ENCODE assay signal across 8 cellular contexts in genomic region chr16:75250809-75251279, GRCh38. TPM values are rescaled to one million over a fixed set of nuclear protein-coding genes. Genes with fewer than 3 reads are reported as not detected.
A peak's percentile ranks its signal among the peaks of the same experiment; 100 is the strongest.
DNase-seq lines count a peak whose midpoint lies in the region; ATAC-seq, FAIRE-seq and TF ChIP-seq lines count a peak whose summit lies in the region.

No MANE protein-coding gene starts in this region.

- H3K27ac ChIP-seq in C4-2B, result peak overlapping the region; percentile 98
- H3K27ac ChIP-seq in K562 (ENCODE audit: extremely low read depth, low read depth, low read length), result peak overlapping the region; percentile 82; the same call in 2 of the 3 replicates

- DNase-seq in K562 (ENCODE audit: extremely low read depth in 1 of 4, low spot score in 3 of 4) (peak; percentile 51 to 80 (median 78)), left colon (peak; percentile 69 to 80), type B pancreatic cell (ENCODE audit: extremely low spot score, unreplicated experiment) (no peak), NCI-H526 treated with DMSO at 0.1 percent for 48 hours (lab: John Stamatoyannopoulos, UW) (no peak)
- DNase-seq in natural killer cell treated with Interleukin-12 subunit alpha and Interleukin-12 subunit beta and Interleukin-15 and Interleukin-18, amount 100 ng/mL, for 72 hours (ENCODE audit: low spot score), result no peak

- no peak for TF ChIP-seq EP300 in K562 (IDR thresholded peaks at IDR 0.05; ENCODE audit: low read length)

- peaks cover 35% of the 10 kb centered on the region for H3K4me1 Mint-ChIP-seq in type B pancreatic cell (ENCODE audit: unreplicated experiment)
- H3K4me1 Mint-ChIP-seq in natural killer cell treated with Interleukin-12 subunit alpha and Interleukin-12 subunit beta and Interleukin-15 and Interleukin-18, amount 100 ng/mL, for 72 hours (ENCODE audit: low read depth in 2 of 2), result no peaks in the 10 kb centered on the region

- no peaks in the 10 kb centered on the region for H3K9me1 ChIP-seq in K562 (ENCODE audit: control insufficient read depth, insufficient read depth, low read length)

- H3K4me3 Mint-ChIP-seq in type B pancreatic cell, result peak overlapping the region; percentile 89
- no peak overlapping the region for H3K4me3 Mint-ChIP-seq in natural killer cell treated with Interleukin-12 subunit alpha and Interleukin-12 subunit beta and Interleukin-15 and Interleukin-18, amount 100 ng/mL, for 72 hours

- in situ Hi-C loops in K562 (cut with MboI), result no loop called here

- no peaks in the 10 kb centered on the region for H3K36me3 ChIP-seq in K562 (ENCODE audit: control insufficient read depth, insufficient read depth, low read length)

- TF ChIP-seq POLR2A in K562 (conservative IDR thresholded peaks at IDR 0.05), result no peak; the same call in 1 of the 2 replicates

- under 1% methylated on average over 24 of the region's 59 CpGs for WGBS in K562 (ENCODE audit: insufficient coverage, low coverage, missing lambda C conversion rate)

- ATAC-seq in GM19324 (IDR thresholded peaks at IDR 0.05; ENCODE audit: low FRiP score, unreplicated experiment) (peak; percentile 27), HG03354 (IDR thresholded peaks at IDR 0.05; ENCODE audit: poor library complexity, severe bottlenecking, unreplicated experiment) (peak; percentile 50), K562 (peak; percentile 59), left colon (peak; percentile 70)
- ATAC-seq in natural killer cell treated with Interleukin-12 subunit alpha and Interleukin-12 subunit beta and Interleukin-15 and Interleukin-18, amount 100 ng/mL, for 72 hours, result no peak

- H2AFZ ChIP-seq in K562 (ENCODE audit: low read depth, low read length), result peak overlapping the region; percentile 82

- H3K9me3 Mint-ChIP-seq in type B pancreatic cell, result no peaks in the 10 kb centered on the region
- H3K9me3 Mint-ChIP-seq in natural killer cell treated with Interleukin-12 subunit alpha and Interleukin-12 subunit beta and Interleukin-15 and Interleukin-18, amount 100 ng/mL, for 72 hours, result no peaks in the 10 kb centered on the region

- H3K27me3 ChIP-seq in K562 (ENCODE audit: control insufficient read depth in 2 of 2, insufficient read depth in 2 of 2, low read length in 2 of 2), result no peaks in the 10 kb centered on the region

- intact Hi-C loops in K562 (cut with micrococcal nuclease) (loop anchor here (5.0 kb wide), 2 partner anchors 71 to 136 kb away; no protein-coding TSS in a partner anchor), left colon (cut with DNase I, micrococcal nuclease) (no loop called here)

- FAIRE-seq in K562 (lab: Jason Lieb, UNC), result no peak

- peaks cover 37% of the 10 kb centered on the region for H4K20me1 ChIP-seq in K562 (replicated peaks; ENCODE audit: control insufficient read depth, insufficient read depth, low read length)

- peak overlapping the region; percentile 84 for H3K4me3 ChIP-seq in K562

- H3K9ac ChIP-seq in K562 (ENCODE audit: insufficient read depth in 1 of 2, low read depth in 2 of 2, low read length in 2 of 2), result peak overlapping the region; percentile 70 to 96

- H3K36me3 Mint-ChIP-seq in type B pancreatic cell, result no peaks in the 10 kb centered on the region
- no peaks in the 10 kb centered on the region for H3K36me3 Mint-ChIP-seq in natural killer cell treated with Interleukin-12 subunit alpha and Interleukin-12 subunit beta and Interleukin-15 and Interleukin-18, amount 100 ng/mL, for 72 hours

- CTCF ChIA-PET in K562 (lab: Yijun Ruan, JAX; ENCODE audit: low intra/inter-chr PET ratio), result interaction anchor here (0.7 to 1.1 kb wide), 2 partner anchors 135 to 152 kb away, joined by 3 to 5 read pairs; no protein-coding TSS in a partner anchor

- H3K27me3 Mint-ChIP-seq in type B pancreatic cell, result no peaks in the 10 kb centered on the region
- peaks cover 24 to 44% of the 10 kb centered on the region in 2 donors for H3K27me3 Mint-ChIP-seq in natural killer cell treated with Interleukin-12 subunit alpha and Interleukin-12 subunit beta and Interleukin-15 and Interleukin-18, amount 100 ng/mL, for 72 hours

- POLR2A ChIA-PET in K562 (lab: Yijun Ruan, JAX), result interaction anchor here (0.5 to 0.9 kb wide), 5 partner anchors 11 to 278 kb away, joined by 3 to 4 read pairs (median 3); no protein-coding TSS in a partner anchor

- no peak for TF ChIP-seq CTCF in C4-2B (conservative IDR thresholded peaks at IDR 0.05)
- no peak for TF ChIP-seq CTCF in K562 (IDR thresholded peaks at IDR 0.05 in 2 of 3, conservative IDR thresholded peaks at IDR 0.05 in 1 of 3; ENCODE audit: insufficient read depth in 2 of 3, low read depth in 1 of 3, low read length in 3 of 3)
- TF ChIP-seq CTCF in type B pancreatic cell (conservative IDR thresholded peaks at IDR 0.05), result no peak

- BruUV-seq in K562 (replicated peaks; lab: Mats Ljungman, UMichigan), result no TSS peak

- H3K79me2 ChIP-seq in K562 (ENCODE audit: control insufficient read depth, insufficient read depth, low read length), result peaks cover 29% of the 10 kb centered on the region

- no peaks in the 10 kb centered on the region for H3K9me3 ChIP-seq in K562 (replicated peaks; ENCODE audit: control insufficient read depth, insufficient read depth, low read depth, low read length)

- peak overlapping the region; percentile 81 for H3K4me2 ChIP-seq in K562 (ENCODE audit: insufficient read depth, low read length)

- peak overlapping the region; percentile 72 for H3K27ac Mint-ChIP-seq in type B pancreatic cell
- no peak overlapping the region for H3K27ac Mint-ChIP-seq in natural killer cell treated with Interleukin-12 subunit alpha and Interleukin-12 subunit beta and Interleukin-15 and Interleukin-18, amount 100 ng/mL, for 72 hours

- H3K4me1 ChIP-seq in K562 (replicated peaks in 1 of 2; ENCODE audit: control insufficient read depth in 2 of 2, insufficient read depth in 2 of 2, low read length in 2 of 2), result peaks cover 6 to 74% of the 10 kb centered on the region in 2 experiments; a peak in 3 of 5 replicates

- no peak for TF ChIP-seq RAD21 in K562 (CRISPR knock-in tag; conservative IDR thresholded peaks at IDR 0.05 in 1 of 2, IDR thresholded peaks at IDR 0.05 in 1 of 2)

RNA-seq across cellular contexts. Expression of gene BCAR1, which starts 0.6 kb away (rescaled TPM):
- 30.5 and 82.5 TPM in 2 replicates for total RNA-seq in K562 (2011; cell fraction: chromatin; rRNA removed; ENCODE audit: low replicate concordance)
- total RNA-seq in K562 (2011; cell fraction: nucleolus; rRNA removed), result 37.8 and 38.7 TPM in 2 replicates
- total RNA-seq in K562 (2011; cell fraction: nucleoplasm; rRNA removed), result 29.8 and 32.0 TPM in 2 replicates
- total RNA-seq in K562 (2014; rRNA removed) (14.1 and 16.0 TPM in 2 replicates), K562 (2014; rRNA removed; fragmentation: Illumina TruSeq; extraction: Trizol) (1.1 and 1.7 TPM in 2 replicates), K562 (2015; rRNA removed; fragmentation: Illumina TruSeq; extraction: Trizol) (7.2 and 8.8 TPM in 2 replicates), K562 (2021) (25.6 and 26.3 TPM in 2 replicates), left colon (100 to 1,000 TPM; 139 to 145 TPM), type B pancreatic cell (ENCODE audit: low replicate concordance) (67.2 and 73.0 TPM in 2 replicates)
- polyA plus RNA-seq in K562 (2011; rRNA removed) (3.6 and 6.0 TPM in 2 replicates), K562 (2014; fragmentation: Illumina TruSeq; extraction: Trizol) (3.4 and 11.4 TPM in 2 replicates), K562 (2014; fragmentation: Nextera tagmentation; extraction: Ambion mirVana) (under 1 TPM; 0.10 to 0.13 TPM), K562 (2014; rRNA removed) (9.8 and 10.5 TPM in 2 replicates)
- 3.6 and 13.5 TPM in 2 replicates for polyA plus RNA-seq in K562 (2011; cell fraction: cytosol; rRNA removed)
- 21.5 and 40.4 TPM in 2 replicates for polyA plus RNA-seq in K562 (2011; cell fraction: nucleus; rRNA removed)
- 14.6 and 20.3 TPM in 2 replicates for polyA plus RNA-seq in K562 (2012)
- polyA minus RNA-seq in K562 (2011; rRNA and poly(A)+ RNA removed), result 5.7 and 5.9 TPM in 2 replicates
- polyA minus RNA-seq in K562 (2011; cell fraction: cytosol; rRNA and poly(A)+ RNA removed), result 6.9 and 14.9 TPM in 2 replicates
- polyA minus RNA-seq in K562 (2011; cell fraction: nucleus; rRNA and poly(A)+ RNA removed), result 16.6 and 18.6 TPM in 2 replicates
- not detected for total RNA-seq in natural killer cell treated with Interleukin-12 subunit alpha and Interleukin-12 subunit beta and Interleukin-15 and Interleukin-18, amount 100 ng/mL, for 72 hours

RNA-seq across cellular contexts. Expression of gene CTRB1, which starts 32.1 kb away (rescaled TPM):
- total RNA-seq in K562 (2011; cell fraction: chromatin; rRNA removed; ENCODE audit: low replicate concordance), result not detected in 2 replicates
- not detected in 2 replicates for total RNA-seq in K562 (2011; cell fraction: nucleolus; rRNA removed)
- total RNA-seq in K562 (2011; cell fraction: nucleoplasm; rRNA removed), result not detected in 2 replicates
- not detected in 2 replicates for total RNA-seq in K562 (2014; rRNA removed)
- total RNA-seq in K562 (2014; rRNA removed; fragmentation: Illumina TruSeq; extraction: Trizol), result not detected in 2 replicates
- not detected in 2 replicates for total RNA-seq in K562 (2015; rRNA removed; fragmentation: Illumina TruSeq; extraction: Trizol)
- 2.3 and 5.3 TPM in 2 replicates for total RNA-seq in K562 (2021)
- polyA plus RNA-seq in K562 (2011; rRNA removed), result not detected in 2 replicates
- not detected in 2 replicates for polyA plus RNA-seq in K562 (2011; cell fraction: cytosol; rRNA removed)
- not detected in 2 replicates for polyA plus RNA-seq in K562 (2011; cell fraction: nucleus; rRNA removed)
- not detected in 2 replicates for polyA plus RNA-seq in K562 (2012)
- not detected in 2 replicates for polyA plus RNA-seq in K562 (2014; fragmentation: Illumina TruSeq; extraction: Trizol)
- not detected for polyA plus RNA-seq in K562 (2014; fragmentation: Nextera tagmentation; extraction: Ambion mirVana)
- not detected in 2 replicates for polyA plus RNA-seq in K562 (2014; rRNA removed)
- polyA minus RNA-seq in K562 (2011; rRNA and poly(A)+ RNA removed), result not detected in 2 replicates
- not detected in 2 replicates for polyA minus RNA-seq in K562 (2011; cell fraction: cytosol; rRNA and poly(A)+ RNA removed)
- polyA minus RNA-seq in K562 (2011; cell fraction: nucleus; rRNA and poly(A)+ RNA removed), result not detected in 2 replicates
- total RNA-seq in left colon, result 1 to 10 TPM in 1 of 2 donors, not detected in 1; 2.4 TPM
- not detected in 2 replicates for total RNA-seq in type B pancreatic cell (ENCODE audit: low replicate concordance)
- not detected for total RNA-seq in natural killer cell treated with Interleukin-12 subunit alpha and Interleukin-12 subunit beta and Interleukin-15 and Interleukin-18, amount 100 ng/mL, for 72 hours

RNA-seq across cellular contexts. Expression of gene CTRB2, which starts 43.9 kb away (rescaled TPM):
- not detected in 2 replicates for total RNA-seq in K562 (2011; cell fraction: chromatin; rRNA removed; ENCODE audit: low replicate concordance)
- not detected in 2 replicates for total RNA-seq in K562 (2011; cell fraction: nucleolus; rRNA removed)
- total RNA-seq in K562 (2011; cell fraction: nucleoplasm; rRNA removed), result not detected in 2 replicates
- not detected in 2 replicates for total RNA-seq in K562 (2014; rRNA removed)
- not detected in 2 replicates for total RNA-seq in K562 (2014; rRNA removed; fragmentation: Illumina TruSeq; extraction: Trizol)
- not detected in 2 replicates for total RNA-seq in K562 (2015; rRNA removed; fragmentation: Illumina TruSeq; extraction: Trizol)
- 5.1 and 7.3 TPM in 2 replicates for total RNA-seq in K562 (2021)
- not detected in 2 replicates for polyA plus RNA-seq in K562 (2011; rRNA removed)
- not detected in 2 replicates for polyA plus RNA-seq in K562 (2011; cell fraction: cytosol; rRNA removed)
- not detected in 2 replicates for polyA plus RNA-seq in K562 (2011; cell fraction: nucleus; rRNA removed)
- polyA plus RNA-seq in K562 (2012), result not detected in 2 replicates
- polyA plus RNA-seq in K562 (2014; fragmentation: Illumina TruSeq; extraction: Trizol), result not detected in 2 replicates
- polyA plus RNA-seq in K562 (2014; fragmentation: Nextera tagmentation; extraction: Ambion mirVana), result not detected
- polyA plus RNA-seq in K562 (2014; rRNA removed), result not detected in 2 replicates
- not detected in 2 replicates for polyA minus RNA-seq in K562 (2011; rRNA and poly(A)+ RNA removed)
- polyA minus RNA-seq in K562 (2011; cell fraction: cytosol; rRNA and poly(A)+ RNA removed), result not detected in 2 replicates
- not detected in 2 replicates for polyA minus RNA-seq in K562 (2011; cell fraction: nucleus; rRNA and poly(A)+ RNA removed)
- total RNA-seq in left colon, result 1 to 10 TPM in 1 of 2 donors, not detected in 1; 6.1 TPM
- not detected in 2 replicates for total RNA-seq in type B pancreatic cell (ENCODE audit: low replicate concordance)
- not detected for total RNA-seq in natural killer cell treated with Interleukin-12 subunit alpha and Interleukin-12 subunit beta and Interleukin-15 and Interleukin-18, amount 100 ng/mL, for 72 hours

Comparison
In these comparisons a context has a peak if more than half of its experiments do, and no peak if none do; other contexts are left out.
1. ATAC-seq: peak in GM19324 (single experiment), HG03354 (single experiment), K562 (single experiment) and left colon (single experiment); none in natural killer cell treated with Interleukin-12 subunit alpha and Interleukin-12 subunit beta and Interleukin-15 and Interleukin-18, amount 100 ng/mL, for 72 hours (0 of 2).
2. DNase-seq: peak in K562 (4 of 4) and left colon (2 of 2); none in type B pancreatic cell (single experiment), natural killer cell treated with Interleukin-12 subunit alpha and Interleukin-12 subunit beta and Interleukin-15 and Interleukin-18, amount 100 ng/mL, for 72 hours (single experiment) and NCI-H526 treated with DMSO at 0.1 percent for 48 hours (single experiment).